In genomic region chr5:179296150-179296821, GRCh38 we compare ENCODE assay signal across 13 cellular contexts. TPM values are rescaled to one million over a fixed set of nuclear protein-coding genes. Genes with fewer than 3 reads are reported as not detected.
"Had no signal": no experiment of that assay in that cellular context is flagged by ENCODE, and none has a peak within 500 bp of the region (broad histone marks: within the 10 kb centered on the region; RNA-seq: fewer than 3 reads in every experiment).

No MANE protein-coding gene starts in this region.

- H3K27me3 Mint-ChIP-seq: activated CD8-positive, alpha-beta memory T cell treated with anti-CD3 and anti-CD28 coated beads, Interleukin-2, amount 10 ng/mL, durations not matched to agents 7 days and 5 days had no signal

- H3K4me1 Mint-ChIP-seq: activated CD8-positive, alpha-beta memory T cell treated with anti-CD3 and anti-CD28 coated beads, Interleukin-2, amount 10 ng/mL, durations not matched to agents 7 days and 5 days had no signal

- ATAC-seq: activated CD8-positive, alpha-beta memory T cell treated with anti-CD3 and anti-CD28 coated beads, Interleukin-2, amount 10 ng/mL, durations not matched to agents 7 days and 5 days; left lobe of liver had no signal

- H3K27me3 ChIP-seq: breast epithelium, esophagus muscularis mucosa, SJCRH30, tibial nerve had no signal

- H3K27ac Mint-ChIP-seq: activated CD8-positive, alpha-beta memory T cell treated with anti-CD3 and anti-CD28 coated beads, Interleukin-2, amount 10 ng/mL, durations not matched to agents 7 days and 5 days; activated naive CD8-positive, alpha-beta T cell; activated T-cell treated with anti-CD3 and anti-CD28 coated beads, Interleukin-2, amount 50 U/mL, for 24 hours; T-helper 2 cell treated with Interferon-gamma antibody and Interleukin-4, amounts not matched to agents 5 μg/mL and 100 μg/mL, for 36 hours had no signal

- H3K36me3 ChIP-seq: breast epithelium, esophagus muscularis mucosa, prostate gland, SJCRH30, tibial nerve had no signal

- H3K4me3 ChIP-seq: breast epithelium, esophagus muscularis mucosa, prostate gland, SJCRH30, tibial nerve had no signal

- H3K4me1 ChIP-seq: breast epithelium, prostate gland, SJCRH30 had no signal

- H3K9me3 Mint-ChIP-seq: T-helper 2 cell treated with Interferon-gamma antibody and Interleukin-4, amounts not matched to agents 5 μg/mL and 100 μg/mL, for 36 hours had no signal

- DNase-seq: activated CD4-positive, alpha-beta T cell treated with anti-CD3 and anti-CD28 coated beads, Interleukin-2, amount 50 U/mL, for 4 hours; activated CD8-positive, alpha-beta memory T cell treated with anti-CD3 and anti-CD28 coated beads, Interleukin-2, amount 10 ng/mL, durations not matched to agents 7 days and 5 days; activated gamma-delta T cell; activated T-cell treated with anti-CD3 and anti-CD28 coated beads, Interleukin-2, amount 50 U/mL, for 24 hours; SJCRH30; SW 1271 had no signal

- H3K9me3 ChIP-seq: esophagus muscularis mucosa, prostate gland, SJCRH30 had no signal

- H3K36me3 Mint-ChIP-seq: activated CD8-positive, alpha-beta memory T cell treated with anti-CD3 and anti-CD28 coated beads, Interleukin-2, amount 10 ng/mL, durations not matched to agents 7 days and 5 days; activated naive CD8-positive, alpha-beta T cell had no signal

- H3K27ac ChIP-seq: breast epithelium, esophagus muscularis mucosa, prostate gland, SJCRH30, tibial nerve had no signal

- H3K4me3 Mint-ChIP-seq: activated CD8-positive, alpha-beta memory T cell treated with anti-CD3 and anti-CD28 coated beads, Interleukin-2, amount 10 ng/mL, durations not matched to agents 7 days and 5 days; activated naive CD8-positive, alpha-beta T cell; activated T-cell treated with anti-CD3 and anti-CD28 coated beads, Interleukin-2, amount 50 U/mL, for 24 hours; T-helper 2 cell treated with Interferon-gamma antibody and Interleukin-4, amounts not matched to agents 5 μg/mL and 100 μg/mL, for 36 hours had no signal

RNA-seq across cellular contexts. Expression of gene ADAMTS2, which starts 49.0 kb away (rescaled TPM):
- total RNA-seq: activated CD8-positive, alpha-beta memory T cell treated with anti-CD3 and anti-CD28 coated beads, Interleukin-2, amount 10 ng/mL, durations not matched to agents 7 days and 5 days; SJCRH30 had no signal
